In genomic region chr14:76050797-76051392, GRCh38 we compare ENCODE assay signal across 8 cellular contexts.
DNase-seq lines count a peak whose midpoint lies in the region; ATAC-seq and TF ChIP-seq lines count a peak whose summit lies in the region.

No MANE protein-coding gene starts in this region.

- TF ChIP-seq CTCF in GM12872 (IDR thresholded peaks at IDR 0.05; ENCODE audit: insufficient read depth, low read depth, low read length) (peak; percentile 69), body of pancreas (IDR thresholded peaks at IDR 0.05) (peak; percentile 46 to 88 (median 77))

- ATAC-seq in body of pancreas (peak; percentile 64), GM21528 (IDR thresholded peaks at IDR 0.05; ENCODE audit: low FRiP score, unreplicated experiment) (no peak), aorta (ENCODE audit: low FRiP score) (no peak)

- no peak overlapping the region for H3K4me3 ChIP-seq in body of pancreas
- H3K4me3 ChIP-seq in aorta (ENCODE audit: low read length in 2 of 2), result no peak overlapping the region

- H3K27me3 ChIP-seq in body of pancreas, result no peaks in the 10 kb centered on the region
- no peaks in the 10 kb centered on the region for H3K27me3 ChIP-seq in aorta (ENCODE audit: control insufficient read depth in 1 of 2, insufficient read depth in 2 of 2, low read length in 1 of 2)

- no peak for TF ChIP-seq POLR2A in body of pancreas (IDR thresholded peaks at IDR 0.05)

- intact Hi-C loops in body of pancreas (cut with DNase I) (loop anchor here (5.0 to 10.0 kb wide), 3 partner anchors 304 to 601 kb away; no protein-coding TSS in a partner anchor), aorta (cut with DNase I) (loop anchor here (5.0 to 10.0 kb wide), 3 partner anchors 146 to 334 kb away; no protein-coding TSS in a partner anchor)

- H3K27ac ChIP-seq in body of pancreas (no peak overlapping the region), aorta (ENCODE audit: low read depth in 1 of 2, low read length in 2 of 2) (no peak overlapping the region)

- H3K9me3 ChIP-seq in body of pancreas, result no peaks in the 10 kb centered on the region
- H3K9me3 ChIP-seq in aorta (ENCODE audit: control insufficient read depth, low read length), result no peaks in the 10 kb centered on the region

- WGBS in body of pancreas, 2 donors, result 35 to 38% methylated on average over 3 of the region's 3 CpGs
- WGBS in aorta, 2 donors, result 38 to 40% methylated on average over 3 of the region's 3 CpGs

- H3K4me1 ChIP-seq in body of pancreas (no peaks in the 10 kb centered on the region), aorta (ENCODE audit: control insufficient read depth in 1 of 2, insufficient read depth in 2 of 2, low read length in 2 of 2) (no peaks in the 10 kb centered on the region)

- peak; percentile 69 for DNase-seq in NCI-H1105 treated with DMSO at 0.1 percent for 48 hours (lab: John Stamatoyannopoulos, UW)
- peak; percentile 23 for DNase-seq in T1000 (lab: John Stamatoyannopoulos, UW)
- DNase-seq in body of pancreas, result peak; percentile 58 to 67 (median 62)
- peak; percentile 33 for DNase-seq in iPS DF 4.7 (ENCODE audit: extremely low read depth, low spot score)
- peak; percentile 33 for DNase-seq in stimulated activated CD4-positive, alpha-beta T cell treated with anti-CD3 and anti-CD28 coated beads, Interleukin-12 subunit alpha, Interleukin-12 subunit beta, amount 100 ng/mL, for 4 hours
- DNase-seq in aorta, result no peak

- no peaks in the 10 kb centered on the region for H3K36me3 ChIP-seq in body of pancreas (replicated peaks in 1 of 2; ENCODE audit: insufficient read depth in 1 of 2, low read depth in 2 of 2)
- H3K36me3 ChIP-seq in aorta (ENCODE audit: control insufficient read depth in 1 of 2, insufficient read depth in 2 of 2, low read length in 1 of 2), result no peaks in the 10 kb centered on the region

Comparison
In these comparisons a context has a peak if more than half of its experiments do, and no peak if none do; other contexts are left out.
1. DNase-seq: peak in NCI-H1105 treated with DMSO at 0.1 percent for 48 hours (single experiment), T1000 (single experiment), body of pancreas (4 of 4), iPS DF 4.7 (single experiment) and stimulated activated CD4-positive, alpha-beta T cell treated with anti-CD3 and anti-CD28 coated beads, Interleukin-12 subunit alpha, Interleukin-12 subunit beta, amount 100 ng/mL, for 4 hours (single experiment); none in aorta (0 of 2).